ENCODE assay signal across 20 cellular contexts in the genomic region with DNA sequence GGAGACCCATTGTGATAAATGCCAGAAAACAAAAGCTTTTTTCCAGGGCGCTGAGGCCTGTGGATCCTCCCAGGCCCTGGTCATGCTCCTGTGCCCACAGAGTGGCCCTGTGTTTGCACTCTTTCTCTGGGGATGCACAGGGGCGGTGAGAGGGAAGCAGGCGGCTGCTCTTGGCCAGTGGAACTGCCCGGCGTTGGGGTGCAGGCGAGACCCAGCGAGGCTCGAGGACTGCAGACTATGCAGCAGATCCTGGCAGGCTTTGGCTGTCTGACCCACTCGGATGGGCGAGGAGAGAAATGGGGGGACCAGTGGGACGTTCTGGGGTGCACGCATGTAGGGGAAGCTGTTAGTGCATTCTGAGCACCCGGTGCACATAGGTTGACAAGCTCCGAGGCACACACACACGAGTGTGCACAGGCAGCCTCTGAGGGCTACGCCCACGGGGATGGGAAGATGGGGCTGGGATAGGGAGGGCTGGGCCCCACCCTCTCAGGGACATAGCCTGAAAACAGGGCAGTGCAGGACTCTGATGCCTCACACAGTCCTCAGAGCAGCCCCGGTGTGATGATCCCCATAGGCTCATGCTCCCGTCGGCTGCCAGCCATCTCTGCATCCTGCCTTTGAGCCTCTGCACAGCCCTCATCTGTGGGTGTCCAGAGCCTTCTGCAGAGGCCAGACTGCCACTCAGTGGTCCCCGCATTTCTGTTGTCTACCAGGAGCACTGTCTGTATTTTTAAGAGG.
DNase-seq lines count a peak whose midpoint lies in the region; ATAC-seq, FAIRE-seq and TF ChIP-seq lines count a peak whose summit lies in the region.
"Had no signal": no experiment of that assay in that cellular context is flagged by ENCODE, and none has a peak within 500 bp of the region (broad histone marks: within the 10 kb centered on the region; RNA-seq: fewer than 3 reads in every experiment).

No MANE protein-coding gene starts in this region.

- H3K36me3 ChIP-seq in right atrium auricular region (no peaks in the 10 kb centered on the region), GM23338 (ENCODE audit: insufficient read depth) (no peaks in the 10 kb centered on the region)
- H3K36me3 ChIP-seq: Peyer's patch, SJCRH30 had no signal

- peak; percentile 12 for DNase-seq in left ventricle myocardium superior
- DNase-seq in right atrium auricular region (ENCODE audit: low spot score), result no peak
- no peak for DNase-seq in GM23338 (ENCODE audit: low spot score)
- peak in 3 of 49 donors; percentile 29 to 36 (median 35) for DNase-seq in substantia nigra (lab: John Stamatoyannopoulos, UW)
- DNase-seq in GM12891 (ENCODE audit: insufficient read length, low spot score), result no peak
- no peak for DNase-seq in HFFc6
- no peak for DNase-seq in D341Med (ENCODE audit: low spot score)
- DNase-seq: Caco-2; CD4-positive, alpha-beta memory T cell; EL; KG1; NCI-H1092 treated with DMSO at 0.1 percent for 48 hours; NCI-H1436 treated with DMSO at 0.1 percent for 48 hours; NCI-H2081; NCI-H748 treated with DMSO at 0.1 percent for 48 hours; Peyer's patch had no signal

- H3K36me3 Mint-ChIP-seq in GM23338 (ENCODE audit: low read depth) (peaks cover 19% of the 10 kb centered on the region), HFFc6 (ENCODE audit: low read depth) (peaks cover 11% of the 10 kb centered on the region)
- H3K36me3 Mint-ChIP-seq: CD4-positive, alpha-beta memory T cell had no signal

- no peak overlapping the region for H3K4me3 ChIP-seq in right atrium auricular region
- no peak overlapping the region for H3K4me3 ChIP-seq in GM23338
- H3K4me3 ChIP-seq: A549, Peyer's patch, SJCRH30 had no signal

- TF ChIP-seq CTCF in right atrium auricular region (IDR thresholded peaks at IDR 0.05), result no peak
- TF ChIP-seq CTCF in GM23338 (conservative IDR thresholded peaks at IDR 0.05; ENCODE audit: low read depth in 2 of 2), result no peak
- TF ChIP-seq CTCF in HFFc6 (IDR thresholded peaks at IDR 0.05), result no peak

- H4K20me1 ChIP-seq in GM23338 (replicated peaks; ENCODE audit: insufficient read depth), result no peaks in the 10 kb centered on the region

- H3K4me1 Mint-ChIP-seq in GM23338, result no peaks in the 10 kb centered on the region
- H3K4me1 Mint-ChIP-seq in HFFc6 (ENCODE audit: low read depth), result no peaks in the 10 kb centered on the region
- H3K4me1 Mint-ChIP-seq: CD4-positive, alpha-beta memory T cell had no signal

- ATAC-seq in left ventricle myocardium superior (no peak), GM23338 (no peak), SK-N-SH treated with all-trans-retinoic acid at 6 μM for 48 hours (0 out of 3 replicates have a peak, but pooled peaks have one; percentile 25)
- ATAC-seq: A549 had no signal

- no peak for TF ChIP-seq POLR2A in GM12891 (IDR thresholded peaks at IDR 0.05; ENCODE audit: low read depth, low read length)

- intact Hi-C loops in left ventricle myocardium superior (cut with micrococcal nuclease), result no loop called here

- H3K9me3 ChIP-seq in right atrium auricular region, result peaks cover 0 to 6% of the 10 kb centered on the region in 2 donors
- H3K9me3 ChIP-seq: A549, SJCRH30 had no signal

- H3K27ac ChIP-seq in right atrium auricular region (no peak overlapping the region), GM23338 (ENCODE audit: low read depth) (no peak overlapping the region), substantia nigra (ENCODE audit: low read depth, low read length, poor library complexity, severe bottlenecking) (peak overlapping the region; percentile 35)
- H3K27ac ChIP-seq: A549, Peyer's patch, SJCRH30 had no signal

- no peak for FAIRE-seq in GM12891 (lab: Jason Lieb, UNC)
- FAIRE-seq: A549, H54 had no signal

- no peak overlapping the region for H3K4me3 Mint-ChIP-seq in GM23338
- H3K4me3 Mint-ChIP-seq in HFFc6, result no peak overlapping the region
- H3K4me3 Mint-ChIP-seq: CD4-positive, alpha-beta memory T cell had no signal

- H2AFZ ChIP-seq in GM23338, result no peak overlapping the region

- no peaks in the 10 kb centered on the region for H3F3A ChIP-seq in GM23338 (replicated peaks; ENCODE audit: low read depth)

- H3K27me3 ChIP-seq in right atrium auricular region (no peaks in the 10 kb centered on the region), GM23338 (ENCODE audit: insufficient read depth) (no peaks in the 10 kb centered on the region)
- H3K27me3 ChIP-seq: Peyer's patch had no signal

- no peak overlapping the region for H3K4me2 ChIP-seq in GM23338
- H3K4me2 ChIP-seq: A549 had no signal

- peaks cover 7% of the 10 kb centered on the region for H3K27me3 Mint-ChIP-seq in GM23338 (ENCODE audit: insufficient read depth, low read depth, poor library complexity)
- peaks cover 5% of the 10 kb centered on the region for H3K27me3 Mint-ChIP-seq in HFFc6 (ENCODE audit: insufficient read depth)

- H3K79me2 ChIP-seq in GM23338 (replicated peaks; ENCODE audit: insufficient read depth), result no peaks in the 10 kb centered on the region

- no peaks in the 10 kb centered on the region for H3K9me2 ChIP-seq in GM23338 (ENCODE audit: insufficient read depth)

- H3K9me3 Mint-ChIP-seq in GM23338 (no peaks in the 10 kb centered on the region; the same call in 2 of the 3 replicates), HFFc6 (peaks cover 62% of the 10 kb centered on the region)

- H3K4me1 ChIP-seq in right atrium auricular region (no peaks in the 10 kb centered on the region), GM23338 (ENCODE audit: insufficient read depth) (no peaks in the 10 kb centered on the region)
- H3K4me1 ChIP-seq: A549, Caco-2, Peyer's patch had no signal

- H3K27ac Mint-ChIP-seq in GM23338 (peak overlapping the region; percentile 48; the same call in 1 of the 2 replicates), HFFc6 (no peak overlapping the region)
- H3K27ac Mint-ChIP-seq: CD4-positive, alpha-beta memory T cell had no signal

TF ChIP-seq in GM23338, 12 proteins besides CTCF, POLR2A, EP300 and RAD21 (continues in another document):
- TF ChIP-seq ETS1 (IDR thresholded peaks at IDR 0.05) (no peak), EZH2phosphoT487 (IDR thresholded peaks at IDR 0.05; ENCODE audit: unreplicated experiment) (no peak), EZH2 (IDR thresholded peaks at IDR 0.05; ENCODE audit: low read depth, unreplicated experiment) (no peak), NANOG (IDR thresholded peaks at IDR 0.05; ENCODE audit: borderline replicate concordance) (no peak), CREB1 (CRISPR knock-in tag; IDR thresholded peaks at IDR 0.05; ENCODE audit: low read depth) (no peak)

TF ChIP-seq in SK-N-SH treated with all-trans-retinoic acid at 6 μM for 48 hours, 23 proteins besides CTCF, POLR2A, EP300 and RAD21 (continues in another document):
- TF ChIP-seq GLIS3 (CRISPR knock-in tag; IDR thresholded peaks at IDR 0.05) (no peak), BACH2 (CRISPR knock-in tag; IDR thresholded peaks at IDR 0.05; ENCODE audit: borderline replicate concordance) (no peak), SNAI2 (CRISPR knock-in tag; IDR thresholded peaks at IDR 0.05) (no peak), OSR1 (CRISPR knock-in tag; IDR thresholded peaks at IDR 0.05) (no peak), ARNTL (CRISPR knock-in tag; IDR thresholded peaks at IDR 0.05; ENCODE audit: borderline replicate concordance, low read depth) (no peak), PPARA (CRISPR knock-in tag; IDR thresholded peaks at IDR 0.05; ENCODE audit: borderline replicate concordance) (no peak), ZNF565 (CRISPR knock-in tag; conservative IDR thresholded peaks at IDR 0.05; ENCODE audit: low read depth) (no peak)
- TF ChIP-seq, protein P1, sequence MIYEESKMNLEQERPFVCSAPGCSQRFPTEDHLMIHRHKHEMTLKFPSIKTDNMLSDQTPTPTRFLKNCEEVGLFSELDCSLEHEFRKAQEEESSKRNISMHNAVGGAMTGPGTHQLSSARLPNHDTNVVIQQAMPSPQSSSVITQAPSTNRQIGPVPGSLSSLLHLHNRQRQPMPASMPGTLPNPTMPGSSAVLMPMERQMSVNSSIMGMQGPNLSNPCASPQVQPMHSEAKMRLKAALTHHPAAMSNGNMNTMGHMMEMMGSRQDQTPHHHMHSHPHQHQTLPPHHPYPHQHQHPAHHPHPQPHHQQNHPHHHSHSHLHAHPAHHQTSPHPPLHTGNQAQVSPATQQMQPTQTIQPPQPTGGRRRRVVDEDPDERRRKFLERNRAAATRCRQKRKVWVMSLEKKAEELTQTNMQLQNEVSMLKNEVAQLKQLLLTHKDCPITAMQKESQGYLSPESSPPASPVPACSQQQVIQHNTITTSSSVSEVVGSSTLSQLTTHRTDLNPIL (CRISPR knock-in tag; IDR thresholded peaks at IDR 0.05; ENCODE audit: low read depth), result no peak

TF ChIP-seq in GM12891, 5 proteins besides CTCF, POLR2A, EP300 and RAD21:
- no peak for TF ChIP-seq TAF1 (IDR thresholded peaks at IDR 0.05; ENCODE audit: low read depth, low read length)
